In the genomic region with DNA sequence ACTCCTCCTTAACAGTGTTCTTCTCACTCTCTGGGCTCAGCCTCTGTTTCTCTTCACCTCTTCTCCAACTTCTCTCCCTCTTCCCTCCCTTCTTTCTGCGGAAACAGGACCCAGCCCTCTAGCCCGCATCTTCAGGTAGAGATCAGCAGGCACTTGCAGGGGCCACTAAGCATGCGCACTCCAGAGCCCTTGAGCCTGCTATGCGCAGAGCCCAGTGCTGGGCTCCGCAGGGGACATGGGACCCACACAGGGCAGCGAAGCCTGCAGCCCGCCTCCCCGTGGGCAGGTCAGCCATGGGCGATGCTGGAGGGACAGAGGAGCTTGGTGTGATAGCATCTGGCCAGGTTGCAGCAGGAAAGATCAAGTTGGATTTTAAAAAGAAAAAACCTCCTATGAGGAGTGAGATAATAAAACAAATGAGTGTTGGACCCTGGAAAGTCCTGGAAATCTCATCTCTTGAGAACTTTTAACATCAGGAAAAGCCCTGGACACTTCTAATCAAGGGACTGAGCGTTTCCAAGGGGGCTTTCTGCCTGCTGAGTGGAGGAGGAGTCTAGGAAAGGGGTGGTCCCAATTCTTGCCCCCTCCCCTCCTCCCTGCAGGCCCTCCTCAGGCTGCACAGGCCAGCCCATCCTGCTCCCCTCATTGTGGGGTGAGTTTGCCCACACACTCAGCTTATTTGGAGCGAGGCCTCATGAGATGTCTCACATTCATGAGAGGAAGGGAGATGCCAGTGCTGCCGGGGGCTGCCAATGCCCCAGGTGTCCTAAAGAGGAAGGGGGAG, we compare ENCODE assay signal across 11 cellular contexts.
DNase-seq lines count a peak whose midpoint lies in the region; ATAC-seq, FAIRE-seq and TF ChIP-seq lines count a peak whose summit lies in the region.
"Had no signal": no experiment of that assay in that cellular context is flagged by ENCODE, and none has a peak within 500 bp of the region (broad histone marks: within the 10 kb centered on the region; RNA-seq: fewer than 3 reads in every experiment).

No MANE protein-coding gene starts in this region.

- no peak for TF ChIP-seq CTCF in HepG2 (CRISPR knock-in tag; IDR thresholded peaks at IDR 0.05)
- no peak for TF ChIP-seq CTCF in right lobe of liver (IDR thresholded peaks at IDR 0.05)
- no peak for TF ChIP-seq CTCF in smooth muscle cell (IDR thresholded peaks at IDR 0.05; ENCODE audit: borderline replicate concordance, insufficient read depth, poor library complexity, severe bottlenecking)

- WGBS in HepG2 (ENCODE audit: low lambda C conversion rate) = 57% methylated on average over 12 of the region's 12 CpGs
- 50% methylated on average over 10 of the region's 12 CpGs for WGBS in right lobe of liver (ENCODE audit: insufficient coverage, low coverage, low lambda C conversion rate, missing lambda C conversion rate)
- 75% methylated on average over 12 of the region's 12 CpGs for WGBS in smooth muscle cell (ENCODE audit: low lambda C conversion rate)

- H3K4me2 ChIP-seq in HepG2 (ENCODE audit: low read depth, low read length) = no peak overlapping the region
- no peak overlapping the region for H3K4me2 ChIP-seq in smooth muscle cell

- H3K4me3 ChIP-seq in HepG2 (replicated peaks in 1 of 3; ENCODE audit: insufficient read depth in 1 of 3, low read depth in 2 of 3, low read length in 3 of 3) (no peak overlapping the region), right lobe of liver (no peak overlapping the region), smooth muscle cell (no peak overlapping the region)

- BruUV-seq in HepG2 (replicated peaks; lab: Mats Ljungman, UMichigan) = no TSS peak

- TF ChIP-seq RAD21 in HepG2 (CRISPR knock-in tag; IDR thresholded peaks at IDR 0.05) = no peak

- no peak for DNase-seq in HepG2 (ENCODE audit: low spot score)
- DNase-seq in right lobe of liver = no peak
- peak; percentile 18 for DNase-seq in NCI-H524 treated with DMSO at 0.1 percent for 48 hours (lab: John Stamatoyannopoulos, UW)
- peak; percentile 55 for DNase-seq in left kidney (ENCODE audit: low read depth, low spot score)
- no peak for DNase-seq in GM19240 (ENCODE audit: insufficient read length, low spot score)
- DNase-seq in foreskin melanocyte = no peak
- no peak for DNase-seq in smooth muscle cell (lab: John Stamatoyannopoulos, UW; ENCODE audit: unreplicated experiment)
- no peak for DNase-seq in head of caudate nucleus

- no peaks in the 10 kb centered on the region for H3K36me3 ChIP-seq in HepG2 (replicated peaks in 1 of 2; ENCODE audit: control insufficient read depth in 1 of 2, insufficient read depth in 2 of 2, low read length in 2 of 2)
- no peaks in the 10 kb centered on the region for H3K36me3 ChIP-seq in right lobe of liver
- no peaks in the 10 kb centered on the region for H3K36me3 ChIP-seq in smooth muscle cell (ENCODE audit: low read depth)
- H3K36me3 ChIP-seq: ascending aorta, heart left ventricle had no signal

- H3K79me2 ChIP-seq in HepG2 (ENCODE audit: insufficient read depth, low read length) = no peaks in the 10 kb centered on the region
- H3K79me2 ChIP-seq in smooth muscle cell (ENCODE audit: low read depth) = no peaks in the 10 kb centered on the region

- H3K27ac ChIP-seq in HepG2 (ENCODE audit: extremely low read length, insufficient read depth, low read length) = no peak overlapping the region
- no peak overlapping the region for H3K27ac ChIP-seq in right lobe of liver
- H3K27ac ChIP-seq in smooth muscle cell (ENCODE audit: low read depth) = no peak overlapping the region
- H3K27ac ChIP-seq: ascending aorta, heart left ventricle had no signal

- H3K9ac ChIP-seq in HepG2 (ENCODE audit: insufficient read depth, low read depth, low read length) (no peak overlapping the region), smooth muscle cell (ENCODE audit: low read depth) (no peak overlapping the region)

- H4K20me1 ChIP-seq in HepG2 (ENCODE audit: insufficient read depth, low read length) (no peaks in the 10 kb centered on the region), smooth muscle cell (ENCODE audit: low read depth) (no peaks in the 10 kb centered on the region)

- POLR2A ChIA-PET in HepG2 (lab: Yijun Ruan, JAX) = no interaction called here

- CTCF ChIA-PET in HepG2 (lab: Yijun Ruan, JAX; ENCODE audit: low intra/inter-chr PET ratio, low total read pairs) = no interaction called here

- no peaks in the 10 kb centered on the region for H3F3A ChIP-seq in smooth muscle cell (ENCODE audit: low read depth)

- H3K4me1 ChIP-seq in HepG2 (ENCODE audit: insufficient read depth, low read length) = peaks cover 10% of the 10 kb centered on the region
- H3K4me1 ChIP-seq in right lobe of liver = peaks cover 0 to 10% (median 0%) of the 10 kb centered on the region in 4 donors
- H3K4me1 ChIP-seq in smooth muscle cell (ENCODE audit: low read depth) = no peaks in the 10 kb centered on the region

- H3K9me3 ChIP-seq in HepG2 (ENCODE audit: low read length) (no peaks in the 10 kb centered on the region), right lobe of liver (no peaks in the 10 kb centered on the region), smooth muscle cell (replicated peaks; ENCODE audit: low read depth) (no peaks in the 10 kb centered on the region)
- H3K9me3 ChIP-seq: ascending aorta, heart left ventricle had no signal

- in situ Hi-C loops in HepG2 (cut with HindIII; ENCODE audit: extremely low pct_ligation_motif_present, low pct_unique_long_range_greater_than_20kb) = no loop called here

- intact Hi-C loops in HepG2 (cut with micrococcal nuclease; ENCODE audit: unreplicated experiment) = no loop called here
- intact Hi-C loops in right lobe of liver (cut with DNase I) = no loop called here
- intact Hi-C loops in head of caudate nucleus (cut with DNase I) = no loop called here

- FAIRE-seq in HepG2 (lab: Jason Lieb, UNC) = no peak
- FAIRE-seq: endometrium had no signal

- H3K27me3 ChIP-seq in HepG2 (ENCODE audit: control insufficient read depth in 1 of 2, insufficient read depth in 2 of 2, low read length in 2 of 2) (peaks cover 0 to 52% of the 10 kb centered on the region in 2 experiments; a peak in 4 of 5 replicates), right lobe of liver (no peaks in the 10 kb centered on the region), smooth muscle cell (ENCODE audit: low read depth) (peaks cover 8% of the 10 kb centered on the region)
- H3K27me3 ChIP-seq: ascending aorta had no signal

- H2AFZ ChIP-seq in HepG2 (ENCODE audit: low read length) = no peak overlapping the region
- H2AFZ ChIP-seq in smooth muscle cell (ENCODE audit: low read depth) = no peak overlapping the region

- TF ChIP-seq POLR2A in HepG2 (IDR thresholded peaks at IDR 0.05; ENCODE audit: insufficient read depth in 1 of 2, low read depth in 2 of 2, low read length in 2 of 2) (no peak), right lobe of liver (IDR thresholded peaks at IDR 0.05) (no peak)

- TF ChIP-seq EP300 in HepG2 (IDR thresholded peaks at IDR 0.05; ENCODE audit: low read depth in 2 of 2, low read length in 2 of 2) = no peak
- TF ChIP-seq EP300 in HepG2 (CRISPR knock-in tag; IDR thresholded peaks at IDR 0.05; ENCODE audit: borderline replicate concordance) = no peak

- ATAC-seq in HepG2 (peak; percentile 25; the same call in 1 of the 3 replicates), right lobe of liver (no peak)

TF ChIP-seq in HepG2, 621 proteins besides CTCF, POLR2A, EP300 and RAD21:
- TF ChIP-seq MTF2 (CRISPR knock-in tag; IDR thresholded peaks at IDR 0.05; ENCODE audit: borderline replicate concordance) (0 out of 2 replicates have a peak, but pooled peaks have one; percentile 30), ZNF772 (CRISPR knock-in tag; IDR thresholded peaks at IDR 0.05) (no peak)

Comparison
In these comparisons a context has a peak if more than half of its experiments do, and no peak if none do; other contexts are left out.
1. DNase-seq: peak in NCI-H524 treated with DMSO at 0.1 percent for 48 hours (single experiment) and left kidney (single experiment); none in HepG2 (single experiment), right lobe of liver (0 of 3), GM19240 (single experiment), foreskin melanocyte (single experiment), smooth muscle cell (single experiment) and head of caudate nucleus (0 of 42).